Comparison of ENCODE assay signal across 1 cellular context in the genomic region with DNA sequence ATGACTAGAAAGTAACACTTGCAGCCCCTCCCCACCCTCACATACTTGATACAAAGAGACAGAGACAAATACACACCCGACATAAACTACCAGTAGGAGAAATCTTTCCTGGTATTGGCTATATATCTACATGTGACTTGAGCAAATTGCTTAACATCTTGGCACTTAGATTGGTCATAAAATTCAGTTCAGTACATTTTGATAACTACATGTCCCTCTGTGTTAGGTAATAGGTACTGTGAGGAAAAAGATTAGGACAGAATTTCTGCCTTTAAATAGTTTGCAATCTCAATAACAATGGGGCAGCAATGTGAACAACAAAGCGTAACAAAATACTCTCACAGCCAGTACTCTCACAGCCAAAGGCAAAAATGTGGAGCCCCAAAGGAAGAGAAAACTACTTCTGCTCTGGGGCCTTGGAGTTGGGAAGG.
TF ChIP-seq lines count a peak whose summit lies in the region.

No MANE protein-coding gene starts in this region.

TF ChIP-seq in GM23338, 12 proteins besides CTCF, POLR2A, EP300 and RAD21:
- TF ChIP-seq, protein P1, sequence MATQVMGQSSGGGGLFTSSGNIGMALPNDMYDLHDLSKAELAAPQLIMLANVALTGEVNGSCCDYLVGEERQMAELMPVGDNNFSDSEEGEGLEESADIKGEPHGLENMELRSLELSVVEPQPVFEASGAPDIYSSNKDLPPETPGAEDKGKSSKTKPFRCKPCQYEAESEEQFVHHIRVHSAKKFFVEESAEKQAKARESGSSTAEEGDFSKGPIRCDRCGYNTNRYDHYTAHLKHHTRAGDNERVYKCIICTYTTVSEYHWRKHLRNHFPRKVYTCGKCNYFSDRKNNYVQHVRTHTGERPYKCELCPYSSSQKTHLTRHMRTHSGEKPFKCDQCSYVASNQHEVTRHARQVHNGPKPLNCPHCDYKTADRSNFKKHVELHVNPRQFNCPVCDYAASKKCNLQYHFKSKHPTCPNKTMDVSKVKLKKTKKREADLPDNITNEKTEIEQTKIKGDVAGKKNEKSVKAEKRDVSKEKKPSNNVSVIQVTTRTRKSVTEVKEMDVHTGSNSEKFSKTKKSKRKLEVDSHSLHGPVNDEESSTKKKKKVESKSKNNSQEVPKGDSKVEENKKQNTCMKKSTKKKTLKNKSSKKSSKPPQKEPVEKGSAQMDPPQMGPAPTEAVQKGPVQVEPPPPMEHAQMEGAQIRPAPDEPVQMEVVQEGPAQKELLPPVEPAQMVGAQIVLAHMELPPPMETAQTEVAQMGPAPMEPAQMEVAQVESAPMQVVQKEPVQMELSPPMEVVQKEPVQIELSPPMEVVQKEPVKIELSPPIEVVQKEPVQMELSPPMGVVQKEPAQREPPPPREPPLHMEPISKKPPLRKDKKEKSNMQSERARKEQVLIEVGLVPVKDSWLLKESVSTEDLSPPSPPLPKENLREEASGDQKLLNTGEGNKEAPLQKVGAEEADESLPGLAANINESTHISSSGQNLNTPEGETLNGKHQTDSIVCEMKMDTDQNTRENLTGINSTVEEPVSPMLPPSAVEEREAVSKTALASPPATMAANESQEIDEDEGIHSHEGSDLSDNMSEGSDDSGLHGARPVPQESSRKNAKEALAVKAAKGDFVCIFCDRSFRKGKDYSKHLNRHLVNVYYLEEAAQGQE (IDR thresholded peaks at IDR 0.05; ENCODE audit: unreplicated experiment) = no peak
- no peak for TF ChIP-seq POLR2AphosphoS5 (IDR thresholded peaks at IDR 0.05; ENCODE audit: low read depth)
- TF ChIP-seq, protein P2, sequence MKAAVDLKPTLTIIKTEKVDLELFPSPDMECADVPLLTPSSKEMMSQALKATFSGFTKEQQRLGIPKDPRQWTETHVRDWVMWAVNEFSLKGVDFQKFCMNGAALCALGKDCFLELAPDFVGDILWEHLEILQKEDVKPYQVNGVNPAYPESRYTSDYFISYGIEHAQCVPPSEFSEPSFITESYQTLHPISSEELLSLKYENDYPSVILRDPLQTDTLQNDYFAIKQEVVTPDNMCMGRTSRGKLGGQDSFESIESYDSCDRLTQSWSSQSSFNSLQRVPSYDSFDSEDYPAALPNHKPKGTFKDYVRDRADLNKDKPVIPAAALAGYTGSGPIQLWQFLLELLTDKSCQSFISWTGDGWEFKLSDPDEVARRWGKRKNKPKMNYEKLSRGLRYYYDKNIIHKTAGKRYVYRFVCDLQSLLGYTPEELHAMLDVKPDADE (IDR thresholded peaks at IDR 0.05) = no peak
- TF ChIP-seq JUNB (IDR thresholded peaks at IDR 0.05; ENCODE audit: unreplicated experiment) = no peak
- no peak for TF ChIP-seq ZNF331 (CRISPR knock-in tag; IDR thresholded peaks at IDR 0.05; ENCODE audit: low read depth)
- no peak for TF ChIP-seq EZH2phosphoT487 (IDR thresholded peaks at IDR 0.05; ENCODE audit: unreplicated experiment)
- TF ChIP-seq ZNF114 (CRISPR knock-in tag; IDR thresholded peaks at IDR 0.05) = peak; percentile 94; the same call in 1 of the 2 replicates
- no peak for TF ChIP-seq EZH2 (IDR thresholded peaks at IDR 0.05; ENCODE audit: low read depth, unreplicated experiment)
- no peak for TF ChIP-seq STAT1 (IDR thresholded peaks at IDR 0.05; ENCODE audit: unreplicated experiment)
- TF ChIP-seq CREB1 (CRISPR knock-in tag; IDR thresholded peaks at IDR 0.05; ENCODE audit: low read depth) = peak; percentile 38
- TF ChIP-seq NANOG (IDR thresholded peaks at IDR 0.05; ENCODE audit: borderline replicate concordance) = peak; percentile 60; the same call in 1 of the 2 replicates
- TF ChIP-seq, protein P3, sequence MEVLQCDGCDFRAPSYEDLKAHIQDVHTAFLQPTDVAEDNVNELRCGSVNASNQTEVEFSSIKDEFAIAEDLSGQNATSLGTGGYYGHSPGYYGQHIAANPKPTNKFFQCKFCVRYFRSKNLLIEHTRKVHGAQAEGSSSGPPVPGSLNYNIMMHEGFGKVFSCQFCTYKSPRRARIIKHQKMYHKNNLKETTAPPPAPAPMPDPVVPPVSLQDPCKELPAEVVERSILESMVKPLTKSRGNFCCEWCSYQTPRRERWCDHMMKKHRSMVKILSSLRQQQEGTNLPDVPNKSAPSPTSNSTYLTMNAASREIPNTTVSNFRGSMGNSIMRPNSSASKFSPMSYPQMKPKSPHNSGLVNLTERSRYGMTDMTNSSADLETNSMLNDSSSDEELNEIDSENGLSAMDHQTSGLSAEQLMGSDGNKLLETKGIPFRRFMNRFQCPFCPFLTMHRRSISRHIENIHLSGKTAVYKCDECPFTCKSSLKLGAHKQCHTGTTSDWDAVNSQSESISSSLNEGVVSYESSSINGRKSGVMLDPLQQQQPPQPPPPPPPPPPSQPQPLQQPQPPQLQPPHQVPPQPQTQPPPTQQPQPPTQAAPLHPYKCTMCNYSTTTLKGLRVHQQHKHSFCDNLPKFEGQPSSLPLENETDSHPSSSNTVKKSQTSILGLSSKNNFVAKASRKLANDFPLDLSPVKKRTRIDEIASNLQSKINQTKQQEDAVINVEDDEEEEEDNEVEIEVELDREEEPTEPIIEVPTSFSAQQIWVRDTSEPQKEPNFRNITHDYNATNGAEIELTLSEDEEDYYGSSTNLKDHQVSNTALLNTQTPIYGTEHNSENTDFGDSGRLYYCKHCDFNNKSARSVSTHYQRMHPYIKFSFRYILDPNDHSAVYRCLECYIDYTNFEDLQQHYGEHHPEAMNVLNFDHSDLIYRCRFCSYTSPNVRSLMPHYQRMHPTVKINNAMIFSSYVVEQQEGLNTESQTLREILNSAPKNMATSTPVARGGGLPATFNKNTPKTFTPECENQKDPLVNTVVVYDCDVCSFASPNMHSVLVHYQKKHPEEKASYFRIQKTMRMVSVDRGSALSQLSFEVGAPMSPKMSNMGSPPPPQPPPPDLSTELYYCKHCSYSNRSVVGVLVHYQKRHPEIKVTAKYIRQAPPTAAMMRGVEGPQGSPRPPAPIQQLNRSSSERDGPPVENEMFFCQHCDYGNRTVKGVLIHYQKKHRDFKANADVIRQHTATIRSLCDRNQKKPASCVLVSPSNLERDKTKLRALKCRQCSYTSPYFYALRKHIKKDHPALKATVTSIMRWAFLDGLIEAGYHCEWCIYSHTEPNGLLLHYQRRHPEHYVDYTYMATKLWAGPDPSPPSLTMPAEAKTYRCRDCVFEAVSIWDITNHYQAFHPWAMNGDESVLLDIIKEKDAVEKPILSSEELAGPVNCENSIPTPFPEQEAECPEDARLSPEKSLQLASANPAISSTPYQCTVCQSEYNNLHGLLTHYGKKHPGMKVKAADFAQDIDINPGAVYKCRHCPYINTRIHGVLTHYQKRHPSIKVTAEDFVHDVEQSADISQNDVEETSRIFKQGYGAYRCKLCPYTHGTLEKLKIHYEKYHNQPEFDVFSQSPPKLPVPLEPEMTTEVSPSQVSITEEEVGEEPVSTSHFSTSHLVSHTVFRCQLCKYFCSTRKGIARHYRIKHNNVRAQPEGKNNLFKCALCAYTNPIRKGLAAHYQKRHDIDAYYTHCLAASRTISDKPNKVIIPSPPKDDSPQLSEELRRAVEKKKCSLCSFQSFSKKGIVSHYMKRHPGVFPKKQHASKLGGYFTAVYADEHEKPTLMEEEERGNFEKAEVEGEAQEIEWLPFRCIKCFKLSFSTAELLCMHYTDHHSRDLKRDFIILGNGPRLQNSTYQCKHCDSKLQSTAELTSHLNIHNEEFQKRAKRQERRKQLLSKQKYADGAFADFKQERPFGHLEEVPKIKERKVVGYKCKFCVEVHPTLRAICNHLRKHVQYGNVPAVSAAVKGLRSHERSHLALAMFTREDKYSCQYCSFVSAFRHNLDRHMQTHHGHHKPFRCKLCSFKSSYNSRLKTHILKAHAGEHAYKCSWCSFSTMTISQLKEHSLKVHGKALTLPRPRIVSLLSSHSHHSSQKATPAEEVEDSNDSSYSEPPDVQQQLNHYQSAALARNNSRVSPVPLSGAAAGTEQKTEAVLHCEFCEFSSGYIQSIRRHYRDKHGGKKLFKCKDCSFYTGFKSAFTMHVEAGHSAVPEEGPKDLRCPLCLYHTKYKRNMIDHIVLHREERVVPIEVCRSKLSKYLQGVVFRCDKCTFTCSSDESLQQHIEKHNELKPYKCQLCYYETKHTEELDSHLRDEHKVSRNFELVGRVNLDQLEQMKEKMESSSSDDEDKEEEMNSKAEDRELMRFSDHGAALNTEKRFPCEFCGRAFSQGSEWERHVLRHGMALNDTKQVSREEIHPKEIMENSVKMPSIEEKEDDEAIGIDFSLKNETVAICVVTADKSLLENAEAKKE (CRISPR knock-in tag; IDR thresholded peaks at IDR 0.05) = peak; percentile 98
TF ChIP-seq in GM23338: peak in this region for 4.
